In the genomic region with DNA sequence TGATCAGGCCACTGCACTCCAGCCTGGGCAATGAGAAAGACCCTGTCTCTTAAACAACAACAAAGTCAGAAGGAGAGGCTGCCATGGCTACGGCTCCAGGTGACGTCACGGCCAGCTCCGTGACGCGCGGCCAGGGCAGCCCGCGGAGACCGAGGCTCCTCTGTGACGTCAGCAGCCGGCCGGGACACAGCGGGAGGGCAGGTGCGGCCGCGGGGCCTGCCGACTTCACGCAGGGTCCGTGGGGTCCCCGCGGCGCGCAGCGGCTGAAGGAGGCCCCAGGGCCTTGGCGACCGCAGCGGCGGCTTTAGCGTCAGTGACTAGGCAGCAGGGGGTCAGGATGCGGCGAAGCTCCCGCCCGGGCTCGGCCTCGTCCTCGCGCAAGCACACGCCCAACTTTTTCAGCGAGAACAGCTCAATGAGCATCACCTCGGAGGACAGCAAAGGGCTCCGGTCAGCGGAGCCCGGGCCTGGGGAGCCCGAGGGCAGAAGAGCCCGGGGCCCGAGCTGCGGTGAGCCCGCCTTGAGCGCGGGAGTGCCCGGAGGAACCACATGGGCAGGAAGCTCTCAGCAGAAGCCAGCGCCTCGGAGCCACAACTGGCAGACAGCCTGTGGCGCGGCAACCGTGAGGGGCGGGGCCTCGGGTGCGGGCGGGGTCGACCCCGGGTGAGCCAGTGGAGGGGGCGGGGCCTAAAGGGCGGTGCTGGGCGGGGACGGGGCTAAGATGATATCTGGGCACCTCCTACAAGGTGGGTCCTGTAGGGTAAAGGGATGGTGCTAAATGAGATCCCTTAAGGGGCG, we compare ENCODE assay signal across 1 cellular context.
A peak's percentile ranks its signal among the peaks of the same experiment; 100 is the strongest.
TF ChIP-seq lines count a peak whose summit lies in the region.

A gene with protein sequence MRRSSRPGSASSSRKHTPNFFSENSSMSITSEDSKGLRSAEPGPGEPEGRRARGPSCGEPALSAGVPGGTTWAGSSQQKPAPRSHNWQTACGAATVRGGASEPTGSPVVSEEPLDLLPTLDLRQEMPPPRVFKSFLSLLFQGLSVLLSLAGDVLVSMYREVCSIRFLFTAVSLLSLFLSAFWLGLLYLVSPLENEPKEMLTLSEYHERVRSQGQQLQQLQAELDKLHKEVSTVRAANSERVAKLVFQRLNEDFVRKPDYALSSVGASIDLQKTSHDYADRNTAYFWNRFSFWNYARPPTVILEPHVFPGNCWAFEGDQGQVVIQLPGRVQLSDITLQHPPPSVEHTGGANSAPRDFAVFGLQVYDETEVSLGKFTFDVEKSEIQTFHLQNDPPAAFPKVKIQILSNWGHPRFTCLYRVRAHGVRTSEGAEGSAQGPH (plus strand): TSS at position 163 of the 798 bp plus-strand sequence. CDS start 175 bp downstream, at position 338.

TF ChIP-seq in HepG2, 621 proteins besides CTCF, POLR2A, EP300 and RAD21 (continued from another document and continues in another):
- TF ChIP-seq, protein P1, sequence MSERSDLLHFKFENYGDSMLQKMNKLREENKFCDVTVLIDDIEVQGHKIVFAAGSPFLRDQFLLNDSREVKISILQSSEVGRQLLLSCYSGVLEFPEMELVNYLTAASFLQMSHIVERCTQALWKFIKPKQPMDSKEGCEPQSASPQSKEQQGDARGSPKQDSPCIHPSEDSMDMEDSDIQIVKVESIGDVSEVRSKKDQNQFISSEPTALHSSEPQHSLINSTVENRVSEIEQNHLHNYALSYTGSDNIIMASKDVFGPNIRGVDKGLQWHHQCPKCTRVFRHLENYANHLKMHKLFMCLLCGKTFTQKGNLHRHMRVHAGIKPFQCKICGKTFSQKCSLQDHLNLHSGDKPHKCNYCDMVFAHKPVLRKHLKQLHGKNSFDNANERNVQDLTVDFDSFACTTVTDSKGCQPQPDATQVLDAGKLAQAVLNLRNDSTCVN (CRISPR knock-in tag; IDR thresholded peaks at IDR 0.05; ENCODE audit: borderline replicate concordance), result peak; percentile 88
- TF ChIP-seq ZC3H13 (CRISPR knock-in tag; IDR thresholded peaks at IDR 0.05) (peak; percentile 100), HDAC1 (CRISPR knock-in tag; IDR thresholded peaks at IDR 0.05) (peak; percentile 70), SOX6 (IDR thresholded peaks at IDR 0.05) (no peak), SOX6 (CRISPR knock-in tag; IDR thresholded peaks at IDR 0.05) (peak; percentile 43; the same call in 1 of the 2 replicates), ZNF563 (CRISPR knock-in tag; IDR thresholded peaks at IDR 0.05) (peak; percentile 99), TBP (CRISPR knock-in tag; IDR thresholded peaks at IDR 0.05) (0 out of 2 replicates have a peak, but pooled peaks have one; percentile 92), TBX3 (IDR thresholded peaks at IDR 0.05; ENCODE audit: borderline replicate concordance) (peak; percentile 61), CEBPB (IDR thresholded peaks at IDR 0.05; ENCODE audit: borderline replicate concordance, low read depth, low read length) (no peak), GATAD2A (CRISPR knock-in tag; IDR thresholded peaks at IDR 0.05) (0 out of 2 replicates have a peak, but pooled peaks have one; percentile 21), ZBTB3 (CRISPR knock-in tag; IDR thresholded peaks at IDR 0.05; ENCODE audit: borderline replicate concordance, low read depth) (peak; percentile 58; the same call in 1 of the 2 replicates), REL (CRISPR knock-in tag; conservative IDR thresholded peaks at IDR 0.05) (peak; percentile 99), SP1 (IDR thresholded peaks at IDR 0.05) (no peak), SP1 (CRISPR knock-in tag; IDR thresholded peaks at IDR 0.05) (peak; percentile 89), PPARG (CRISPR knock-in tag; conservative IDR thresholded peaks at IDR 0.05) (peak; percentile 50; the same call in 1 of the 2 replicates), ZNF224 (CRISPR knock-in tag; IDR thresholded peaks at IDR 0.05) (peak; percentile 100), ZIK1 (CRISPR knock-in tag; IDR thresholded peaks at IDR 0.05; ENCODE audit: borderline replicate concordance, low read depth) (peak; percentile 95; the same call in 1 of the 2 replicates), CREB1 (IDR thresholded peaks at IDR 0.05) (peak; percentile 100), CREB1 (CRISPR knock-in tag; IDR thresholded peaks at IDR 0.05) (peak; percentile 89), ZNF788 (CRISPR knock-in tag; IDR thresholded peaks at IDR 0.05; ENCODE audit: borderline replicate concordance) (peak; percentile 83), ZNF10 (CRISPR knock-in tag; IDR thresholded peaks at IDR 0.05; ENCODE audit: borderline replicate concordance, low read depth) (no peak), ZNF570 (CRISPR knock-in tag; IDR thresholded peaks at IDR 0.05; ENCODE audit: borderline replicate concordance) (peak; percentile 95), ZNF547 (CRISPR knock-in tag; IDR thresholded peaks at IDR 0.05) (peak; percentile 100), MED1 (CRISPR knock-in tag; IDR thresholded peaks at IDR 0.05) (peak; percentile 93), ZNF333 (CRISPR knock-in tag; IDR thresholded peaks at IDR 0.05; ENCODE audit: borderline replicate concordance) (no peak), ZNF562 (CRISPR knock-in tag; IDR thresholded peaks at IDR 0.05; ENCODE audit: borderline replicate concordance) (no peak; the same call in 1 of the 2 replicates), ZNF121 (CRISPR knock-in tag; IDR thresholded peaks at IDR 0.05) (peak; percentile 82), ZFY (CRISPR knock-in tag; IDR thresholded peaks at IDR 0.05) (peak; percentile 94), MED13 (CRISPR knock-in tag; IDR thresholded peaks at IDR 0.05) (peak; percentile 94), CHD2 (IDR thresholded peaks at IDR 0.05; ENCODE audit: low read depth, low read length) (no peak), ZNF607 (CRISPR knock-in tag; IDR thresholded peaks at IDR 0.05; ENCODE audit: borderline replicate concordance) (peak; percentile 100), SNAPC2 (CRISPR knock-in tag; IDR thresholded peaks at IDR 0.05) (peak; percentile 97)
- TF ChIP-seq, protein P2, sequence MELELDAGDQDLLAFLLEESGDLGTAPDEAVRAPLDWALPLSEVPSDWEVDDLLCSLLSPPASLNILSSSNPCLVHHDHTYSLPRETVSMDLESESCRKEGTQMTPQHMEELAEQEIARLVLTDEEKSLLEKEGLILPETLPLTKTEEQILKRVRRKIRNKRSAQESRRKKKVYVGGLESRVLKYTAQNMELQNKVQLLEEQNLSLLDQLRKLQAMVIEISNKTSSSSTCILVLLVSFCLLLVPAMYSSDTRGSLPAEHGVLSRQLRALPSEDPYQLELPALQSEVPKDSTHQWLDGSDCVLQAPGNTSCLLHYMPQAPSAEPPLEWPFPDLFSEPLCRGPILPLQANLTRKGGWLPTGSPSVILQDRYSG (CRISPR knock-in tag; IDR thresholded peaks at IDR 0.05), result peak; percentile 99
- TF ChIP-seq, protein P3, sequence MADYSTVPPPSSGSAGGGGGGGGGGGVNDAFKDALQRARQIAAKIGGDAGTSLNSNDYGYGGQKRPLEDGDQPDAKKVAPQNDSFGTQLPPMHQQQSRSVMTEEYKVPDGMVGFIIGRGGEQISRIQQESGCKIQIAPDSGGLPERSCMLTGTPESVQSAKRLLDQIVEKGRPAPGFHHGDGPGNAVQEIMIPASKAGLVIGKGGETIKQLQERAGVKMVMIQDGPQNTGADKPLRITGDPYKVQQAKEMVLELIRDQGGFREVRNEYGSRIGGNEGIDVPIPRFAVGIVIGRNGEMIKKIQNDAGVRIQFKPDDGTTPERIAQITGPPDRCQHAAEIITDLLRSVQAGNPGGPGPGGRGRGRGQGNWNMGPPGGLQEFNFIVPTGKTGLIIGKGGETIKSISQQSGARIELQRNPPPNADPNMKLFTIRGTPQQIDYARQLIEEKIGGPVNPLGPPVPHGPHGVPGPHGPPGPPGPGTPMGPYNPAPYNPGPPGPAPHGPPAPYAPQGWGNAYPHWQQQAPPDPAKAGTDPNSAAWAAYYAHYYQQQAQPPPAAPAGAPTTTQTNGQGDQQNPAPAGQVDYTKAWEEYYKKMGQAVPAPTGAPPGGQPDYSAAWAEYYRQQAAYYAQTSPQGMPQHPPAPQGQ (CRISPR knock-in tag; IDR thresholded peaks at IDR 0.05; ENCODE audit: borderline replicate concordance), result peak; percentile 94; the same call in 1 of the 2 replicates
- TF ChIP-seq, protein P4, sequence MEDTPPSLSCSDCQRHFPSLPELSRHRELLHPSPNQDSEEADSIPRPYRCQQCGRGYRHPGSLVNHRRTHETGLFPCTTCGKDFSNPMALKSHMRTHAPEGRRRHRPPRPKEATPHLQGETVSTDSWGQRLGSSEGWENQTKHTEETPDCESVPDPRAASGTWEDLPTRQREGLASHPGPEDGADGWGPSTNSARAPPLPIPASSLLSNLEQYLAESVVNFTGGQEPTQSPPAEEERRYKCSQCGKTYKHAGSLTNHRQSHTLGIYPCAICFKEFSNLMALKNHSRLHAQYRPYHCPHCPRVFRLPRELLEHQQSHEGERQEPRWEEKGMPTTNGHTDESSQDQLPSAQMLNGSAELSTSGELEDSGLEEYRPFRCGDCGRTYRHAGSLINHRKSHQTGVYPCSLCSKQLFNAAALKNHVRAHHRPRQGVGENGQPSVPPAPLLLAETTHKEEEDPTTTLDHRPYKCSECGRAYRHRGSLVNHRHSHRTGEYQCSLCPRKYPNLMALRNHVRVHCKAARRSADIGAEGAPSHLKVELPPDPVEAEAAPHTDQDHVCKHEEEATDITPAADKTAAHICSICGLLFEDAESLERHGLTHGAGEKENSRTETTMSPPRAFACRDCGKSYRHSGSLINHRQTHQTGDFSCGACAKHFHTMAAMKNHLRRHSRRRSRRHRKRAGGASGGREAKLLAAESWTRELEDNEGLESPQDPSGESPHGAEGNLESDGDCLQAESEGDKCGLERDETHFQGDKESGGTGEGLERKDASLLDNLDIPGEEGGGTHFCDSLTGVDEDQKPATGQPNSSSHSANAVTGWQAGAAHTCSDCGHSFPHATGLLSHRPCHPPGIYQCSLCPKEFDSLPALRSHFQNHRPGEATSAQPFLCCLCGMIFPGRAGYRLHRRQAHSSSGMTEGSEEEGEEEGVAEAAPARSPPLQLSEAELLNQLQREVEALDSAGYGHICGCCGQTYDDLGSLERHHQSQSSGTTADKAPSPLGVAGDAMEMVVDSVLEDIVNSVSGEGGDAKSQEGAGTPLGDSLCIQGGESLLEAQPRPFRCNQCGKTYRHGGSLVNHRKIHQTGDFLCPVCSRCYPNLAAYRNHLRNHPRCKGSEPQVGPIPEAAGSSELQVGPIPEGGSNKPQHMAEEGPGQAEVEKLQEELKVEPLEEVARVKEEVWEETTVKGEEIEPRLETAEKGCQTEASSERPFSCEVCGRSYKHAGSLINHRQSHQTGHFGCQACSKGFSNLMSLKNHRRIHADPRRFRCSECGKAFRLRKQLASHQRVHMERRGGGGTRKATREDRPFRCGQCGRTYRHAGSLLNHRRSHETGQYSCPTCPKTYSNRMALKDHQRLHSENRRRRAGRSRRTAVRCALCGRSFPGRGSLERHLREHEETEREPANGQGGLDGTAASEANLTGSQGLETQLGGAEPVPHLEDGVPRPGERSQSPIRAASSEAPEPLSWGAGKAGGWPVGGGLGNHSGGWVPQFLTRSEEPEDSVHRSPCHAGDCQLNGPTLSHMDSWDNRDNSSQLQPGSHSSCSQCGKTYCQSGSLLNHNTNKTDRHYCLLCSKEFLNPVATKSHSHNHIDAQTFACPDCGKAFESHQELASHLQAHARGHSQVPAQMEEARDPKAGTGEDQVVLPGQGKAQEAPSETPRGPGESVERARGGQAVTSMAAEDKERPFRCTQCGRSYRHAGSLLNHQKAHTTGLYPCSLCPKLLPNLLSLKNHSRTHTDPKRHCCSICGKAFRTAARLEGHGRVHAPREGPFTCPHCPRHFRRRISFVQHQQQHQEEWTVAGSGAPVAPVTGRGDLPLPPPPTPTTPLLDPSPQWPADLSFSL (CRISPR knock-in tag; IDR thresholded peaks at IDR 0.05), result no peak
- TF ChIP-seq, protein P5, sequence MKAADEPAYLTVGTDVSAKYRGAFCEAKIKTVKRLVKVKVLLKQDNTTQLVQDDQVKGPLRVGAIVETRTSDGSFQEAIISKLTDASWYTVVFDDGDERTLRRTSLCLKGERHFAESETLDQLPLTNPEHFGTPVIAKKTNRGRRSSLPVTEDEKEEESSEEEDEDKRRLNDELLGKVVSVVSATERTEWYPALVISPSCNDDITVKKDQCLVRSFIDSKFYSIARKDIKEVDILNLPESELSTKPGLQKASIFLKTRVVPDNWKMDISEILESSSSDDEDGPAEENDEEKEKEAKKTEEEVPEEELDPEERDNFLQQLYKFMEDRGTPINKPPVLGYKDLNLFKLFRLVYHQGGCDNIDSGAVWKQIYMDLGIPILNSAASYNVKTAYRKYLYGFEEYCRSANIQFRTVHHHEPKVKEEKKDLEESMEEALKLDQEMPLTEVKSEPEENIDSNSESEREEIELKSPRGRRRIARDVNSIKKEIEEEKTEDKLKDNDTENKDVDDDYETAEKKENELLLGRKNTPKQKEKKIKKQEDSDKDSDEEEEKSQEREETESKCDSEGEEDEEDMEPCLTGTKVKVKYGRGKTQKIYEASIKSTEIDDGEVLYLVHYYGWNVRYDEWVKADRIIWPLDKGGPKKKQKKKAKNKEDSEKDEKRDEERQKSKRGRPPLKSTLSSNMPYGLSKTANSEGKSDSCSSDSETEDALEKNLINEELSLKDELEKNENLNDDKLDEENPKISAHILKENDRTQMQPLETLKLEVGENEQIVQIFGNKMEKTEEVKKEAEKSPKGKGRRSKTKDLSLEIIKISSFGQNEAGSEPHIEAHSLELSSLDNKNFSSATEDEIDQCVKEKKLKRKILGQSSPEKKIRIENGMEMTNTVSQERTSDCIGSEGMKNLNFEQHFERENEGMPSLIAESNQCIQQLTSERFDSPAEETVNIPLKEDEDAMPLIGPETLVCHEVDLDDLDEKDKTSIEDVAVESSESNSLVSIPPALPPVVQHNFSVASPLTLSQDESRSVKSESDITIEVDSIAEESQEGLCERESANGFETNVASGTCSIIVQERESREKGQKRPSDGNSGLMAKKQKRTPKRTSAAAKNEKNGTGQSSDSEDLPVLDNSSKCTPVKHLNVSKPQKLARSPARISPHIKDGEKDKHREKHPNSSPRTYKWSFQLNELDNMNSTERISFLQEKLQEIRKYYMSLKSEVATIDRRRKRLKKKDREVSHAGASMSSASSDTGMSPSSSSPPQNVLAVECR (CRISPR knock-in tag; IDR thresholded peaks at IDR 0.05; ENCODE audit: borderline replicate concordance), result peak; percentile 88
- TF ChIP-seq, protein P6, sequence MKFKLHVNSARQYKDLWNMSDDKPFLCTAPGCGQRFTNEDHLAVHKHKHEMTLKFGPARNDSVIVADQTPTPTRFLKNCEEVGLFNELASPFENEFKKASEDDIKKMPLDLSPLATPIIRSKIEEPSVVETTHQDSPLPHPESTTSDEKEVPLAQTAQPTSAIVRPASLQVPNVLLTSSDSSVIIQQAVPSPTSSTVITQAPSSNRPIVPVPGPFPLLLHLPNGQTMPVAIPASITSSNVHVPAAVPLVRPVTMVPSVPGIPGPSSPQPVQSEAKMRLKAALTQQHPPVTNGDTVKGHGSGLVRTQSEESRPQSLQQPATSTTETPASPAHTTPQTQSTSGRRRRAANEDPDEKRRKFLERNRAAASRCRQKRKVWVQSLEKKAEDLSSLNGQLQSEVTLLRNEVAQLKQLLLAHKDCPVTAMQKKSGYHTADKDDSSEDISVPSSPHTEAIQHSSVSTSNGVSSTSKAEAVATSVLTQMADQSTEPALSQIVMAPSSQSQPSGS (CRISPR knock-in tag; IDR thresholded peaks at IDR 0.05), result peak; percentile 76; the same call in 1 of the 2 replicates
- TF ChIP-seq, protein P7, sequence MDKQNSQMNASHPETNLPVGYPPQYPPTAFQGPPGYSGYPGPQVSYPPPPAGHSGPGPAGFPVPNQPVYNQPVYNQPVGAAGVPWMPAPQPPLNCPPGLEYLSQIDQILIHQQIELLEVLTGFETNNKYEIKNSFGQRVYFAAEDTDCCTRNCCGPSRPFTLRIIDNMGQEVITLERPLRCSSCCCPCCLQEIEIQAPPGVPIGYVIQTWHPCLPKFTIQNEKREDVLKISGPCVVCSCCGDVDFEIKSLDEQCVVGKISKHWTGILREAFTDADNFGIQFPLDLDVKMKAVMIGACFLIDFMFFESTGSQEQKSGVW (CRISPR knock-in tag; IDR thresholded peaks at IDR 0.05; ENCODE audit: borderline replicate concordance), result no peak; the same call in 1 of the 2 replicates
